Comparison of ENCODE assay signal across 1 cellular context in genomic region chr6:27478706-27479318, GRCh38.
TF ChIP-seq lines count a peak whose summit lies in the region.

No MANE protein-coding gene starts in this region.

TF ChIP-seq in GM12878, 131 proteins besides CTCF, POLR2A, EP300 and RAD21 (continued from another document):
- no peak for TF ChIP-seq EGR1 (IDR thresholded peaks at IDR 0.05; ENCODE audit: borderline replicate concordance in 1 of 2, low read depth in 2 of 2, low read length in 2 of 2)
- no peak; the same call in 1 of the 2 replicates for TF ChIP-seq RELB (IDR thresholded peaks at IDR 0.05; ENCODE audit: low read depth)
- TF ChIP-seq ZNF217 (IDR thresholded peaks at IDR 0.05): peak; percentile 68; the same call in 1 of the 2 replicates
- peak; percentile 99 for TF ChIP-seq ZNF24 (IDR thresholded peaks at IDR 0.05)
- peak; percentile 50; the same call in 1 of the 2 replicates for TF ChIP-seq CREM (IDR thresholded peaks at IDR 0.05; ENCODE audit: low read depth)
- no peak for TF ChIP-seq SUPT20H (IDR thresholded peaks at IDR 0.05; ENCODE audit: borderline replicate concordance, control insufficient read depth, low read depth, low read length)
- TF ChIP-seq ZBED1 (IDR thresholded peaks at IDR 0.05; ENCODE audit: borderline replicate concordance): peak; percentile 68
- TF ChIP-seq WRNIP1 (IDR thresholded peaks at IDR 0.05; ENCODE audit: borderline replicate concordance, low read depth, low read length): 0 out of 2 replicates have a peak, but pooled peaks have one; percentile 4
- peak; percentile 23 for TF ChIP-seq MEF2B (IDR thresholded peaks at IDR 0.05; ENCODE audit: partially characterized antibody, poor library complexity, severe bottlenecking)
- TF ChIP-seq, protein P1, sequence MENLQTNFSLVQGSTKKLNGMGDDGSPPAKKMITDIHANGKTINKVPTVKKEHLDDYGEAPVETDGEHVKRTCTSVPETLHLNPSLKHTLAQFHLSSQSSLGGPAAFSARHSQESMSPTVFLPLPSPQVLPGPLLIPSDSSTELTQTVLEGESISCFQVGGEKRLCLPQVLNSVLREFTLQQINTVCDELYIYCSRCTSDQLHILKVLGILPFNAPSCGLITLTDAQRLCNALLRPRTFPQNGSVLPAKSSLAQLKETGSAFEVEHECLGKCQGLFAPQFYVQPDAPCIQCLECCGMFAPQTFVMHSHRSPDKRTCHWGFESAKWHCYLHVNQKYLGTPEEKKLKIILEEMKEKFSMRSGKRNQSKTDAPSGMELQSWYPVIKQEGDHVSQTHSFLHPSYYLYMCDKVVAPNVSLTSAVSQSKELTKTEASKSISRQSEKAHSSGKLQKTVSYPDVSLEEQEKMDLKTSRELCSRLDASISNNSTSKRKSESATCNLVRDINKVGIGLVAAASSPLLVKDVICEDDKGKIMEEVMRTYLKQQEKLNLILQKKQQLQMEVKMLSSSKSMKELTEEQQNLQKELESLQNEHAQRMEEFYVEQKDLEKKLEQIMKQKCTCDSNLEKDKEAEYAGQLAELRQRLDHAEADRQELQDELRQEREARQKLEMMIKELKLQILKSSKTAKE (IDR thresholded peaks at IDR 0.05; ENCODE audit: low read depth, poor library complexity, severe bottlenecking): peak; percentile 83
- TF ChIP-seq, protein P2, sequence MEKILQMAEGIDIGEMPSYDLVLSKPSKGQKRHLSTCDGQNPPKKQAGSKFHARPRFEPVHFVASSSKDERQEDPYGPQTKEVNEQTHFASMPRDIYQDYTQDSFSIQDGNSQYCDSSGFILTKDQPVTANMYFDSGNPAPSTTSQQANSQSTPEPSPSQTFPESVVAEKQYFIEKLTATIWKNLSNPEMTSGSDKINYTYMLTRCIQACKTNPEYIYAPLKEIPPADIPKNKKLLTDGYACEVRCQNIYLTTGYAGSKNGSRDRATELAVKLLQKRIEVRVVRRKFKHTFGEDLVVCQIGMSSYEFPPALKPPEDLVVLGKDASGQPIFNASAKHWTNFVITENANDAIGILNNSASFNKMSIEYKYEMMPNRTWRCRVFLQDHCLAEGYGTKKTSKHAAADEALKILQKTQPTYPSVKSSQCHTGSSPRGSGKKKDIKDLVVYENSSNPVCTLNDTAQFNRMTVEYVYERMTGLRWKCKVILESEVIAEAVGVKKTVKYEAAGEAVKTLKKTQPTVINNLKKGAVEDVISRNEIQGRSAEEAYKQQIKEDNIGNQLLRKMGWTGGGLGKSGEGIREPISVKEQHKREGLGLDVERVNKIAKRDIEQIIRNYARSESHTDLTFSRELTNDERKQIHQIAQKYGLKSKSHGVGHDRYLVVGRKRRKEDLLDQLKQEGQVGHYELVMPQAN (conservative IDR thresholded peaks at IDR 0.05): peak; percentile 17; the same call in 1 of the 2 replicates
- TF ChIP-seq TBL1XR1 (IDR thresholded peaks at IDR 0.05; ENCODE audit: low read depth, low read length): peak; percentile 79
- peak; percentile 29 for TF ChIP-seq NFIC (IDR thresholded peaks at IDR 0.05; ENCODE audit: low read depth, low read length)
- peak; percentile 93 for TF ChIP-seq TARDBP (IDR thresholded peaks at IDR 0.05; ENCODE audit: borderline replicate concordance)
- TF ChIP-seq TCF7 (IDR thresholded peaks at IDR 0.05; ENCODE audit: borderline replicate concordance): 0 out of 2 replicates have a peak, but pooled peaks have one; percentile 15
- peak; percentile 66 to 67 for TF ChIP-seq IKZF2 (IDR thresholded peaks at IDR 0.05)
- TF ChIP-seq ZSCAN29 (IDR thresholded peaks at IDR 0.05): peak; percentile 96
- no peak for TF ChIP-seq PRDM15 (CRISPR knock-in tag; IDR thresholded peaks at IDR 0.05)
- TF ChIP-seq CHD2 (IDR thresholded peaks at IDR 0.05; ENCODE audit: borderline replicate concordance, low read depth, low read length): 0 out of 2 replicates have a peak, but pooled peaks have one; percentile 12
- 0 out of 3 replicates have a peak, but pooled peaks have one; percentile 38 for TF ChIP-seq POU2F2 (IDR thresholded peaks at IDR 0.05; ENCODE audit: borderline replicate concordance, low read depth, low read length)
- peak in 1 of 2 experiments; percentile 43; a peak in 1 of 4 replicates for TF ChIP-seq BHLHE40 (IDR thresholded peaks at IDR 0.05; ENCODE audit: borderline replicate concordance in 1 of 2, low read depth in 2 of 2, low read length in 1 of 2)
- no peak for TF ChIP-seq ZZZ3 (IDR thresholded peaks at IDR 0.05; ENCODE audit: control insufficient read depth, insufficient read length, low read depth)
- TF ChIP-seq PAX8 (IDR thresholded peaks at IDR 0.05): peak; percentile 26; the same call in 1 of the 2 replicates
- peak; percentile 70; the same call in 1 of the 2 replicates for TF ChIP-seq BACH1 (IDR thresholded peaks at IDR 0.05; ENCODE audit: borderline replicate concordance)
- peak; percentile 73 for TF ChIP-seq YY1 (IDR thresholded peaks at IDR 0.05; ENCODE audit: low read depth, low read length)
- TF ChIP-seq, protein P3, sequence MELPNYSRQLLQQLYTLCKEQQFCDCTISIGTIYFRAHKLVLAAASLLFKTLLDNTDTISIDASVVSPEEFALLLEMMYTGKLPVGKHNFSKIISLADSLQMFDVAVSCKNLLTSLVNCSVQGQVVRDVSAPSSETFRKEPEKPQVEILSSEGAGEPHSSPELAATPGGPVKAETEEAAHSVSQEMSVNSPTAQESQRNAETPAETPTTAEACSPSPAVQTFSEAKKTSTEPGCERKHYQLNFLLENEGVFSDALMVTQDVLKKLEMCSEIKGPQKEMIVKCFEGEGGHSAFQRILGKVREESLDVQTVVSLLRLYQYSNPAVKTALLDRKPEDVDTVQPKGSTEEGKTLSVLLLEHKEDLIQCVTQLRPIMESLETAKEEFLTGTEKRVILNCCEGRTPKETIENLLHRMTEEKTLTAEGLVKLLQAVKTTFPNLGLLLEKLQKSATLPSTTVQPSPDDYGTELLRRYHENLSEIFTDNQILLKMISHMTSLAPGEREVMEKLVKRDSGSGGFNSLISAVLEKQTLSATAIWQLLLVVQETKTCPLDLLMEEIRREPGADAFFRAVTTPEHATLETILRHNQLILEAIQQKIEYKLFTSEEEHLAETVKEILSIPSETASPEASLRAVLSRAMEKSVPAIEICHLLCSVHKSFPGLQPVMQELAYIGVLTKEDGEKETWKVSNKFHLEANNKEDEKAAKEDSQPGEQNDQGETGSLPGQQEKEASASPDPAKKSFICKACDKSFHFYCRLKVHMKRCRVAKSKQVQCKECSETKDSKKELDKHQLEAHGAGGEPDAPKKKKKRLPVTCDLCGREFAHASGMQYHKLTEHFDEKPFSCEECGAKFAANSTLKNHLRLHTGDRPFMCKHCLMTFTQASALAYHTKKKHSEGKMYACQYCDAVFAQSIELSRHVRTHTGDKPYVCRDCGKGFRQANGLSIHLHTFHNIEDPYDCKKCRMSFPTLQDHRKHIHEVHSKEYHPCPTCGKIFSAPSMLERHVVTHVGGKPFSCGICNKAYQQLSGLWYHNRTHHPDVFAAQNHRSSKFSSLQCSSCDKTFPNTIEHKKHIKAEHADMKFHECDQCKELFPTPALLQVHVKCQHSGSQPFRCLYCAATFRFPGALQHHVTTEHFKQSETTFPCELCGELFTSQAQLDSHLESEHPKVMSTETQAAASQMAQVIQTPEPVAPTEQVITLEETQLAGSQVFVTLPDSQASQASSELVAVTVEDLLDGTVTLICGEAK (IDR thresholded peaks at IDR 0.05; ENCODE audit: borderline replicate concordance): peak; percentile 78; the same call in 1 of the 2 replicates
- TF ChIP-seq IRF4 (IDR thresholded peaks at IDR 0.05; ENCODE audit: low read depth, low read length): peak; percentile 14; the same call in 1 of the 2 replicates
- TF ChIP-seq SMAD1 (IDR thresholded peaks at IDR 0.05; ENCODE audit: low read depth, partially characterized antibody): no peak
- 0 out of 2 replicates have a peak, but pooled peaks have one; percentile 32 for TF ChIP-seq GABPA (IDR thresholded peaks at IDR 0.05; ENCODE audit: low read depth)
- no peak for TF ChIP-seq IRF3 (IDR thresholded peaks at IDR 0.05)
- TF ChIP-seq HCFC1 (IDR thresholded peaks at IDR 0.05; ENCODE audit: low read length): 0 out of 2 replicates have a peak, but pooled peaks have one; percentile 13
- TF ChIP-seq LARP7 (IDR thresholded peaks at IDR 0.05): 0 out of 2 replicates have a peak, but pooled peaks have one; percentile 5
- TF ChIP-seq RB1 (IDR thresholded peaks at IDR 0.05; ENCODE audit: borderline replicate concordance): 0 out of 2 replicates have a peak, but pooled peaks have one; percentile 52
- TF ChIP-seq ASH2L (IDR thresholded peaks at IDR 0.05; ENCODE audit: borderline replicate concordance, low read depth): peak; percentile 83; the same call in 1 of the 2 replicates
- peak; percentile 91; the same call in 1 of the 2 replicates for TF ChIP-seq SMARCA5 (IDR thresholded peaks at IDR 0.05)
- TF ChIP-seq, protein P4, sequence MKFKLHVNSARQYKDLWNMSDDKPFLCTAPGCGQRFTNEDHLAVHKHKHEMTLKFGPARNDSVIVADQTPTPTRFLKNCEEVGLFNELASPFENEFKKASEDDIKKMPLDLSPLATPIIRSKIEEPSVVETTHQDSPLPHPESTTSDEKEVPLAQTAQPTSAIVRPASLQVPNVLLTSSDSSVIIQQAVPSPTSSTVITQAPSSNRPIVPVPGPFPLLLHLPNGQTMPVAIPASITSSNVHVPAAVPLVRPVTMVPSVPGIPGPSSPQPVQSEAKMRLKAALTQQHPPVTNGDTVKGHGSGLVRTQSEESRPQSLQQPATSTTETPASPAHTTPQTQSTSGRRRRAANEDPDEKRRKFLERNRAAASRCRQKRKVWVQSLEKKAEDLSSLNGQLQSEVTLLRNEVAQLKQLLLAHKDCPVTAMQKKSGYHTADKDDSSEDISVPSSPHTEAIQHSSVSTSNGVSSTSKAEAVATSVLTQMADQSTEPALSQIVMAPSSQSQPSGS (IDR thresholded peaks at IDR 0.05; ENCODE audit: low read length): no peak; the same call in 1 of the 2 replicates
- no peak for TF ChIP-seq HSF1 (IDR thresholded peaks at IDR 0.05; ENCODE audit: low read depth, low read length)
- TF ChIP-seq GATAD2B (conservative IDR thresholded peaks at IDR 0.05; ENCODE audit: low read depth): 0 out of 2 replicates have a peak, but pooled peaks have one; percentile 3
